ENCODE assay signal across 8 cellular contexts in genomic region chr3:51384730-51385473, GRCh38. TPM values are rescaled to one million over a fixed set of nuclear protein-coding genes. Genes with fewer than 3 reads are reported as not detected.
DNase-seq lines count a peak whose midpoint lies in the region; ATAC-seq, FAIRE-seq and TF ChIP-seq lines count a peak whose summit lies in the region.

TSS of gene MANF (plus strand) at chr3:51385291. CDS start at chr3:51385343, 52 bp downstream.

- H3K4me1 ChIP-seq in pancreas, result peaks cover 5 to 33% (median 18%) of the 10 kb centered on the region in 3 donors
- peaks cover 0 to 53% (median 27%) of the 10 kb centered on the region in 4 donors for H3K4me1 ChIP-seq in tibial artery

- H3K36me3 Mint-ChIP-seq in activated naive CD8-positive, alpha-beta T cell treated with anti-CD3 and anti-CD28 coated beads, Interleukin-2, amount 50 U/mL, for 24 hours (ENCODE audit: low read depth), result peaks cover 37% of the 10 kb centered on the region

- intact Hi-C loops in Right ventricle myocardium inferior (cut with DNase I), result loop anchor here (2.0 to 5.0 kb wide), 3 partner anchors 114 to 816 kb away; partner anchors contain the start of genes HEMK1 and TEX264
- intact Hi-C loops in pancreas (cut with DNase I), result no loop called here
- intact Hi-C loops in tibial artery (cut with DNase I; ENCODE audit: low total_unique reads), result loop anchor here (10.0 kb wide), 1 partner anchor 810 kb away; no protein-coding TSS in a partner anchor

- peak within 1 kb of the TSS; percentile 71 to 94 (median 88) for H3K27ac ChIP-seq in pancreas
- H3K27ac ChIP-seq in tibial artery, result peak within 1 kb of the TSS; percentile 92 to 93

- 0% methylated on average over 42 to 65 of the region's 65 CpGs for WGBS in pancreas, 2 donors

- peak within 1 kb of the TSS; percentile 99 for H3K27ac Mint-ChIP-seq in activated naive CD8-positive, alpha-beta T cell treated with anti-CD3 and anti-CD28 coated beads, Interleukin-2, amount 50 U/mL, for 24 hours

- peak within 1 kb of the TSS; percentile 98 for H3K4me3 Mint-ChIP-seq in activated naive CD8-positive, alpha-beta T cell treated with anti-CD3 and anti-CD28 coated beads, Interleukin-2, amount 50 U/mL, for 24 hours

- peak within 1 kb of the TSS; percentile 68 to 88 (median 80) for H3K4me3 ChIP-seq in pancreas
- H3K4me3 ChIP-seq in tibial artery, result peak within 1 kb of the TSS; percentile 77 to 89

- H3K9me3 ChIP-seq in pancreas (no peaks in the 10 kb centered on the region), tibial artery (no peaks in the 10 kb centered on the region)

- H3K9me3 Mint-ChIP-seq in activated naive CD8-positive, alpha-beta T cell treated with anti-CD3 and anti-CD28 coated beads, Interleukin-2, amount 50 U/mL, for 24 hours, result no peaks in the 10 kb centered on the region

- ATAC-seq in HG02763 (IDR thresholded peaks at IDR 0.05; ENCODE audit: unreplicated experiment), result peak; percentile 94
- ATAC-seq in activated naive CD8-positive, alpha-beta T cell treated with anti-CD3 and anti-CD28 coated beads, Interleukin-2, amount 50 U/mL, for 24 hours, result peak; percentile 98
- ATAC-seq in Right ventricle myocardium inferior, result peak; percentile 99
- ATAC-seq in pancreas, result peak; percentile 94 to 97 (median 96)

- no peaks in the 10 kb centered on the region for H3K27me3 Mint-ChIP-seq in activated naive CD8-positive, alpha-beta T cell treated with anti-CD3 and anti-CD28 coated beads, Interleukin-2, amount 50 U/mL, for 24 hours

- TF ChIP-seq CTCF in GM12873 (IDR thresholded peaks at IDR 0.05; ENCODE audit: insufficient read depth, low read depth, low read length, missing control alignments), result peak; percentile 8
- no peak for TF ChIP-seq CTCF in pancreas (IDR thresholded peaks at IDR 0.05)
- TF ChIP-seq CTCF in tibial artery (IDR thresholded peaks at IDR 0.05), result peak in 1 of 2 experiments; percentile 50

- peaks cover 54% of the 10 kb centered on the region for H3K4me1 Mint-ChIP-seq in activated naive CD8-positive, alpha-beta T cell treated with anti-CD3 and anti-CD28 coated beads, Interleukin-2, amount 50 U/mL, for 24 hours

- H3K36me3 ChIP-seq in pancreas, result peaks cover 0 to 6% (median 0%) of the 10 kb centered on the region in 3 donors
- H3K36me3 ChIP-seq in tibial artery, result peaks cover 0 to 25% (median 10%) of the 10 kb centered on the region in 3 donors

- FAIRE-seq in pancreas (lab: Jason Lieb, UNC), result peak; percentile 75

- no peaks in the 10 kb centered on the region for H3K27me3 ChIP-seq in pancreas
- H3K27me3 ChIP-seq in tibial artery, result no peaks in the 10 kb centered on the region

- peak; percentile 48 for DNase-seq in NCI-H1417 treated with DMSO at 0.1 percent for 48 hours (lab: John Stamatoyannopoulos, UW)
- peak; percentile 97 for DNase-seq in SW480 (ENCODE audit: low spot score)
- peak; percentile 96 for DNase-seq in activated naive CD8-positive, alpha-beta T cell treated with anti-CD3 and anti-CD28 coated beads, Interleukin-2, amount 50 U/mL, for 24 hours
- DNase-seq in Right ventricle myocardium inferior (ENCODE audit: missing footprints), result peak; percentile 99
- DNase-seq in pancreas, result peak; percentile 96 to 99 (median 98)
- peak; percentile 99 for DNase-seq in tibial artery

RNA-seq across cellular contexts. Expression of gene MANF, which starts in this region (rescaled TPM):
- 46.1 TPM for total RNA-seq in Right ventricle myocardium inferior
- 10 to 100 TPM; 30.6 to 62.2 (median 51.6) TPM for total RNA-seq in pancreas
- 10 to 100 TPM; 34.1 to 74.4 TPM for polyA plus RNA-seq in pancreas

Comparison
In these comparisons a context has a peak if more than half of its experiments do, and no peak if none do; other contexts are left out.
1. Peak in every context shown above with its lines: DNase-seq, ATAC-seq, H3K4me3 ChIP-seq and H3K27ac ChIP-seq.
2. DNase-seq: peak in every context shown above with its lines; median percentile 99 in Right ventricle myocardium inferior; 99 in tibial artery; 98 in pancreas; 97 in SW480; 96 in activated naive CD8-positive, alpha-beta T cell treated with anti-CD3 and anti-CD28 coated beads, Interleukin-2, amount 50 U/mL, for 24 hours; 48 in NCI-H1417 treated with DMSO at 0.1 percent for 48 hours.
3. intact Hi-C loops: an anchor here in Right ventricle myocardium inferior (2.0 to 5.0 kb wide) and tibial artery (10.0 kb wide); none called in pancreas.